In the genomic region with DNA sequence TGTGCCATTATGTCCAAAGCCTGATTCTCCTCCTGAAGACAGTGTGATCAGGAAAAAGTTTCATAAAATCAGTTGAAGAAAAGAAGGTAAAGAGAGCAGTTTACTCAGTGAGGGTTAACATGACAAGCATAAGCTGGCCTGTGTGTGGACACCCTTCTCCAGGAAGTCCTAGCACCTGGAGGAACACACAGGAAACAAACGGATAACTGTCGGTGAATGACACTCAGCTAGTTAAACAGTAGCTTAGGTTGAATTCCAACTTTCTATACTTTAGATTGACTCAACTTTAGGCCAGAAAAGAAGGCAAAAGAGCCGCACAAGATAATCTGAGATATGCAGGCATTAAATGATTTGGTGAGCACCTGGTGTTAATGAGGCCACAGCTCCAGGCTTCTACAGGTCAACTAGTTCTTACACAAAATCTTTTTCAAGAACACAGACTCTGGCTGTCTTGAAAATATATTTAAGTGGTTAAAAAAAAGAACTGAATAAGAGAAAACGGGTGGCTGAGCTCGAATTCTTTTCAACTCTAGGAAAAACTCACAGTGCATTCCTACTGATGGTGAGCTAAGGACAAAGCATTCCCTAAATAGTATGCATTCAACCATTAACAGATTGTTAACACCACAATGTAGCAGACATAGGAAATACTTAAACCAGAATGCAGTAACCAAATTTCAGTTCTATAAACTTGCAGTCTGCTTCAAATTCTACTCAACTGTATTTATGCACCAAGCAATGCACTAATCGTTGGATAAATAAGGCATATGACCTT, we compare ENCODE assay signal across 23 cellular contexts. TPM values are rescaled to one million over a fixed set of nuclear protein-coding genes. Genes with fewer than 3 reads are reported as not detected.
DNase-seq lines count a peak whose midpoint lies in the region; ATAC-seq, FAIRE-seq and TF ChIP-seq lines count a peak whose summit lies in the region.
"Had no signal": no experiment of that assay in that cellular context is flagged by ENCODE, and none has a peak within 500 bp of the region (broad histone marks: within the 10 kb centered on the region; RNA-seq: fewer than 3 reads in every experiment).

No MANE protein-coding gene starts in this region.

- no peaks in the 10 kb centered on the region for H3K36me3 Mint-ChIP-seq in nephron (ENCODE audit: low read depth)
- no peaks in the 10 kb centered on the region for H3K36me3 Mint-ChIP-seq in activated T-helper 17 cell treated with anti-CD3 and anti-CD28 coated beads, Interleukin-2, amount 50 U/mL, for 72 hours (ENCODE audit: low read depth)
- H3K36me3 Mint-ChIP-seq: activated naive CD8-positive, alpha-beta T cell had no signal

- no peak for FAIRE-seq in K562 (lab: Jason Lieb, UNC)
- FAIRE-seq: bronchial epithelial cell, RCC 7860, TTC549 had no signal

- H3K27ac ChIP-seq in K562 (ENCODE audit: extremely low read depth, low read depth, low read length) (no peak overlapping the region), iPS DF 6.9 (ENCODE audit: low read length) (peak overlapping the region; percentile 98), mammary epithelial cell (ENCODE audit: insufficient read depth, low read depth, low read length) (no peak overlapping the region), aorta (ENCODE audit: low read depth in 1 of 2, low read length in 2 of 2) (no peak overlapping the region)
- H3K27ac ChIP-seq: lower lobe of right lung, right atrium auricular region had no signal

- WGBS in K562 (ENCODE audit: insufficient coverage, low coverage, missing lambda C conversion rate): 33% methylated on average over 6 of the region's 6 CpGs
- WGBS in iPS DF 6.9 (ENCODE audit: insufficient coverage, insufficient read length): no CpG with 5 or more reads among the region's 6 CpGs
- WGBS in mammary epithelial cell (ENCODE audit: low coverage, missing lambda C conversion rate): 57% methylated on average over 6 of the region's 6 CpGs
- 18 to 28% methylated on average over 6 of the region's 6 CpGs for WGBS in aorta, 2 donors

- intact Hi-C loops in K562 (cut with micrococcal nuclease): loop anchor here (5.0 to 10.0 kb wide), 3 partner anchors 353 to 533 kb away; no protein-coding TSS in a partner anchor
- intact Hi-C loops in mammary epithelial cell (cut with micrococcal nuclease): loop anchor here (5.0 kb wide), 1 partner anchor 533 kb away; no protein-coding TSS in a partner anchor
- intact Hi-C loops in aorta (cut with DNase I): loop anchor here (5.0 kb wide), 2 partner anchors 178 to 533 kb away; no protein-coding TSS in a partner anchor

- H2AFZ ChIP-seq in K562 (ENCODE audit: low read depth, low read length) (peak overlapping the region; percentile 52; the same call in 1 of the 2 replicates), mammary epithelial cell (ENCODE audit: low read depth, low read length) (no peak overlapping the region)

- no peak overlapping the region for H3K4me3 ChIP-seq in K562
- no peak overlapping the region for H3K4me3 ChIP-seq in iPS DF 6.9 (ENCODE audit: low read length)
- H3K4me3 ChIP-seq in mammary epithelial cell (replicated peaks in 1 of 3; ENCODE audit: insufficient read depth in 1 of 3, low read depth in 2 of 3, low read length in 3 of 3): no peak overlapping the region
- H3K4me3 ChIP-seq in aorta (ENCODE audit: low read length in 2 of 2): no peak overlapping the region
- H3K4me3 ChIP-seq: HAP-1, lower lobe of right lung, right atrium auricular region had no signal

- POLR2A ChIA-PET in K562 (lab: Yijun Ruan, JAX): interaction anchor here (0.5 kb wide), 1 partner anchor 625 kb away, joined by 3 read pairs; no protein-coding TSS in a partner anchor

- no peaks in the 10 kb centered on the region for H3K27me3 Mint-ChIP-seq in nephron (ENCODE audit: low read depth)
- H3K27me3 Mint-ChIP-seq in activated T-helper 17 cell treated with anti-CD3 and anti-CD28 coated beads, Interleukin-2, amount 50 U/mL, for 72 hours: no peaks in the 10 kb centered on the region
- H3K27me3 Mint-ChIP-seq: activated CD4-positive, alpha-beta T cell treated with anti-CD3 and anti-CD28 coated beads, Interleukin-2, amount 10 ng/mL, durations not matched to agents 24 days and 14 days; stimulated activated naive CD8-positive, alpha-beta T cell treated with anti-CD3 and anti-CD28 coated beads, Interleukin-15, amount 100 ng/mL, for 72 hours had no signal

- TF ChIP-seq POLR2A in K562 (conservative IDR thresholded peaks at IDR 0.05): no peak

- H3K79me2 ChIP-seq in K562 (ENCODE audit: control insufficient read depth, insufficient read depth, low read length) (no peaks in the 10 kb centered on the region), mammary epithelial cell (ENCODE audit: insufficient read depth, low read length) (no peaks in the 10 kb centered on the region)

- BruUV-seq in K562 (replicated peaks; lab: Mats Ljungman, UMichigan): no TSS peak
- BruUV-seq in mammary epithelial cell (replicated peaks; lab: Mats Ljungman, UMichigan): no TSS peak

- no peak for ATAC-seq in K562
- ATAC-seq in activated T-helper 17 cell treated with anti-CD3 and anti-CD28 coated beads, Interleukin-2, amount 50 U/mL, for 72 hours (replicated peaks): no peak
- no peak for ATAC-seq in aorta (ENCODE audit: low FRiP score)
- ATAC-seq: activated T-cell treated with anti-CD3 and anti-CD28 coated beads, Interleukin-2, amount 50 U/mL, for 4 hours; stimulated activated naive CD8-positive, alpha-beta T cell treated with anti-CD3 and anti-CD28 coated beads, Interleukin-15, amount 100 ng/mL, for 72 hours had no signal

- DNase-seq in Caki2 (ENCODE audit: low read depth) (peak; percentile 21), K562 (ENCODE audit: extremely low read depth in 1 of 4, low spot score in 3 of 4) (no peak), iPS DF 6.9 (ENCODE audit: low read depth, low spot score) (peak; percentile 41), NK-92 (lab: John Stamatoyannopoulos, UW; ENCODE audit: unreplicated experiment) (no peak), mammary epithelial cell (no peak), aorta (no peak)
- DNase-seq: activated CD4-positive, alpha-beta T cell treated with anti-CD3 and anti-CD28 coated beads, Interleukin-2, amount 10 ng/mL, durations not matched to agents 24 days and 14 days; activated T-cell treated with anti-CD3 and anti-CD28 coated beads, Interleukin-2, amount 50 U/mL, for 4 hours; DND-41; lower lobe of right lung; NCI-H1436; NCI-H774; stimulated activated naive CD8-positive, alpha-beta T cell treated with anti-CD3 and anti-CD28 coated beads, Interleukin-15, amount 100 ng/mL, for 72 hours had no signal

- CTCF ChIA-PET in K562 (lab: Yijun Ruan, JAX; ENCODE audit: low intra/inter-chr PET ratio): no interaction called here
- CTCF ChIA-PET in mammary epithelial cell (lab: Charles Lee; ENCODE audit: low non-redundant PET): no interaction called here

- peak overlapping the region; percentile 82 to 86 (median 83) for H3K27ac Mint-ChIP-seq in nephron
- H3K27ac Mint-ChIP-seq in activated T-helper 17 cell treated with anti-CD3 and anti-CD28 coated beads, Interleukin-2, amount 50 U/mL, for 72 hours: no peak overlapping the region
- H3K27ac Mint-ChIP-seq: activated CD4-positive, alpha-beta T cell treated with anti-CD3 and anti-CD28 coated beads, Interleukin-2, amount 10 ng/mL, durations not matched to agents 24 days and 14 days; activated naive CD8-positive, alpha-beta T cell; stimulated activated naive CD8-positive, alpha-beta T cell treated with anti-CD3 and anti-CD28 coated beads, Interleukin-15, amount 100 ng/mL, for 72 hours had no signal

- no peak overlapping the region for H3K4me3 Mint-ChIP-seq in nephron
- no peak overlapping the region for H3K4me3 Mint-ChIP-seq in activated T-helper 17 cell treated with anti-CD3 and anti-CD28 coated beads, Interleukin-2, amount 50 U/mL, for 72 hours
- H3K4me3 Mint-ChIP-seq: activated CD4-positive, alpha-beta T cell treated with anti-CD3 and anti-CD28 coated beads, Interleukin-2, amount 10 ng/mL, durations not matched to agents 24 days and 14 days; activated naive CD8-positive, alpha-beta T cell; activated T-cell treated with anti-CD3 and anti-CD28 coated beads, Interleukin-2, amount 50 U/mL, for 4 hours; neural crest cell; stimulated activated naive CD8-positive, alpha-beta T cell treated with anti-CD3 and anti-CD28 coated beads, Interleukin-15, amount 100 ng/mL, for 72 hours had no signal

- H3K4me1 Mint-ChIP-seq in nephron: peaks cover 9% of the 10 kb centered on the region
- no peaks in the 10 kb centered on the region for H3K4me1 Mint-ChIP-seq in activated T-helper 17 cell treated with anti-CD3 and anti-CD28 coated beads, Interleukin-2, amount 50 U/mL, for 72 hours
- H3K4me1 Mint-ChIP-seq: activated CD4-positive, alpha-beta T cell treated with anti-CD3 and anti-CD28 coated beads, Interleukin-2, amount 10 ng/mL, durations not matched to agents 24 days and 14 days; neural crest cell; stimulated activated naive CD8-positive, alpha-beta T cell treated with anti-CD3 and anti-CD28 coated beads, Interleukin-15, amount 100 ng/mL, for 72 hours had no signal

- dilution Hi-C loops in mammary epithelial cell (cut with HindIII; ENCODE audit: low sequenced_read_pairs): no loop called here

- TF ChIP-seq EP300 in K562 (IDR thresholded peaks at IDR 0.05; ENCODE audit: low read length): no peak

- no peak overlapping the region for H3K4me2 ChIP-seq in K562 (ENCODE audit: insufficient read depth, low read length)
- no peak overlapping the region for H3K4me2 ChIP-seq in mammary epithelial cell (ENCODE audit: insufficient read depth, low read depth, low read length)

- TF ChIP-seq RAD21 in K562 (CRISPR knock-in tag; conservative IDR thresholded peaks at IDR 0.05 in 1 of 2, IDR thresholded peaks at IDR 0.05 in 1 of 2): no peak

- H3K36me3 ChIP-seq in K562 (ENCODE audit: control insufficient read depth, insufficient read depth, low read length) (no peaks in the 10 kb centered on the region), iPS DF 6.9 (ENCODE audit: control insufficient read depth, insufficient read depth, low read length) (no peaks in the 10 kb centered on the region), mammary epithelial cell (ENCODE audit: insufficient read depth, low read length) (no peaks in the 10 kb centered on the region), aorta (ENCODE audit: control insufficient read depth in 1 of 2, insufficient read depth in 2 of 2, low read length in 1 of 2) (no peaks in the 10 kb centered on the region)
- H3K36me3 ChIP-seq: HAP-1, lower lobe of right lung, right atrium auricular region had no signal

- no peak overlapping the region for H3K9ac ChIP-seq in K562 (ENCODE audit: insufficient read depth in 1 of 2, low read depth in 2 of 2, low read length in 2 of 2)
- no peak overlapping the region for H3K9ac ChIP-seq in mammary epithelial cell (ENCODE audit: insufficient read depth, low read length)

- H4K20me1 ChIP-seq in K562 (replicated peaks; ENCODE audit: control insufficient read depth, insufficient read depth, low read length) (no peaks in the 10 kb centered on the region), mammary epithelial cell (ENCODE audit: insufficient read depth, low read length) (no peaks in the 10 kb centered on the region)

- no peak for TF ChIP-seq CTCF in K562 (IDR thresholded peaks at IDR 0.05 in 2 of 3, conservative IDR thresholded peaks at IDR 0.05 in 1 of 3; ENCODE audit: insufficient read depth in 2 of 3, low read depth in 1 of 3, low read length in 3 of 3)
- TF ChIP-seq CTCF in nephron (IDR thresholded peaks at IDR 0.05; ENCODE audit: unreplicated experiment in 3 of 3): no peak
- no peak for TF ChIP-seq CTCF in mammary epithelial cell (conservative IDR thresholded peaks at IDR 0.05 in 1 of 2, IDR thresholded peaks at IDR 0.05 in 1 of 2; ENCODE audit: extremely low read depth in 1 of 2, insufficient read depth in 1 of 2, low read depth in 1 of 2, low read length in 2 of 2)

- H3K9me3 ChIP-seq in K562 (replicated peaks; ENCODE audit: control insufficient read depth, insufficient read depth, low read depth, low read length) (no peaks in the 10 kb centered on the region; the same call in 1 of the 2 replicates), iPS DF 6.9 (ENCODE audit: control insufficient read depth, insufficient read depth, low read length) (peaks cover 1% of the 10 kb centered on the region; the same call in 1 of the 2 replicates), mammary epithelial cell (replicated peaks; ENCODE audit: insufficient read depth, low read length) (no peaks in the 10 kb centered on the region), aorta (ENCODE audit: control insufficient read depth, low read length) (no peaks in the 10 kb centered on the region)
- H3K9me3 ChIP-seq: HAP-1, lower lobe of right lung, right atrium auricular region had no signal

- peaks cover 0 to 4% of the 10 kb centered on the region in 2 experiments; a peak in 2 of 5 replicates for H3K4me1 ChIP-seq in K562 (replicated peaks in 1 of 2; ENCODE audit: control insufficient read depth in 2 of 2, insufficient read depth in 2 of 2, low read length in 2 of 2)
- peaks cover 3% of the 10 kb centered on the region; the same call in 1 of the 2 replicates for H3K4me1 ChIP-seq in iPS DF 6.9 (ENCODE audit: control insufficient read depth, insufficient read depth, low read length)
- H3K4me1 ChIP-seq in mammary epithelial cell (ENCODE audit: insufficient read depth, low read length): no peaks in the 10 kb centered on the region
- H3K4me1 ChIP-seq in aorta (ENCODE audit: control insufficient read depth in 1 of 2, insufficient read depth in 2 of 2, low read length in 2 of 2): no peaks in the 10 kb centered on the region
- H3K4me1 ChIP-seq: HAP-1, lower lobe of right lung, right atrium auricular region had no signal

- in situ Hi-C loops in Caki2 (cut with HindIII; ENCODE audit: low pct_unique_long_range_greater_than_20kb, low sequenced_read_pairs): no loop called here
- in situ Hi-C loops in K562 (cut with MboI): no loop called here
- in situ Hi-C loops in mammary epithelial cell (cut with MboI; ENCODE audit: low sequenced_read_pairs in 2 of 2): no loop called here

- H3K9me3 Mint-ChIP-seq in nephron: peaks cover 6% of the 10 kb centered on the region
- no peaks in the 10 kb centered on the region for H3K9me3 Mint-ChIP-seq in activated T-helper 17 cell treated with anti-CD3 and anti-CD28 coated beads, Interleukin-2, amount 50 U/mL, for 72 hours
- H3K9me3 Mint-ChIP-seq: activated CD4-positive, alpha-beta T cell treated with anti-CD3 and anti-CD28 coated beads, Interleukin-2, amount 10 ng/mL, durations not matched to agents 24 days and 14 days; activated T-cell treated with anti-CD3 and anti-CD28 coated beads, Interleukin-2, amount 50 U/mL, for 4 hours; stimulated activated naive CD8-positive, alpha-beta T cell treated with anti-CD3 and anti-CD28 coated beads, Interleukin-15, amount 100 ng/mL, for 72 hours had no signal

- H3K9me1 ChIP-seq in K562 (ENCODE audit: control insufficient read depth, insufficient read depth, low read length): no peaks in the 10 kb centered on the region

- H3K27me3 ChIP-seq in K562 (ENCODE audit: control insufficient read depth in 2 of 2, insufficient read depth in 2 of 2, low read length in 2 of 2): no peaks in the 10 kb centered on the region
- no peaks in the 10 kb centered on the region for H3K27me3 ChIP-seq in iPS DF 6.9 (ENCODE audit: control insufficient read depth, insufficient read depth, low read length)
- H3K27me3 ChIP-seq in mammary epithelial cell (ENCODE audit: insufficient read depth, low read length): no peaks in the 10 kb centered on the region
- H3K27me3 ChIP-seq in aorta (ENCODE audit: control insufficient read depth in 1 of 2, insufficient read depth in 2 of 2, low read length in 1 of 2): no peaks in the 10 kb centered on the region
- H3K27me3 ChIP-seq: right atrium auricular region had no signal

RNA-seq across cellular contexts. Expression of gene TSPAN8, which starts 56.9 kb away (rescaled TPM):
- total RNA-seq in Caki2 (2014; rRNA removed; shearing (Covaris generic); ENCODE audit: low replicate concordance): 0.84 TPM in 1 of 2 replicates, not detected in the other
- total RNA-seq in K562 (2011; cell fraction: chromatin; rRNA removed; ENCODE audit: low replicate concordance): not detected in 2 replicates
- total RNA-seq in K562 (2011; cell fraction: nucleolus; rRNA removed): not detected in 2 replicates
- not detected in 2 replicates for total RNA-seq in K562 (2011; cell fraction: nucleoplasm; rRNA removed)
- total RNA-seq in K562 (2014; rRNA removed): not detected in 2 replicates
- total RNA-seq in K562 (2014; rRNA removed; fragmentation: Illumina TruSeq; extraction: Trizol): 0.16 and 0.22 TPM in 2 replicates
- total RNA-seq in K562 (2015; rRNA removed; fragmentation: Illumina TruSeq; extraction: Trizol): 0.25 and 0.41 TPM in 2 replicates
- total RNA-seq in K562 (2021): 0.31 and 0.67 TPM in 2 replicates
- 0.11 TPM in 1 of 2 replicates, not detected in the other for polyA plus RNA-seq in K562 (2011; rRNA removed)
- 0.06 TPM in 1 of 2 replicates, not detected in the other for polyA plus RNA-seq in K562 (2011; cell fraction: cytosol; rRNA removed)
- not detected in 2 replicates for polyA plus RNA-seq in K562 (2011; cell fraction: nucleus; rRNA removed)
- polyA plus RNA-seq in K562 (2012): 0.14 and 0.25 TPM in 2 replicates
- polyA plus RNA-seq in K562 (2014; fragmentation: Illumina TruSeq; extraction: Trizol): 0.21 TPM in 1 of 2 replicates, not detected in the other
- polyA plus RNA-seq in K562 (2014; fragmentation: Nextera tagmentation; extraction: Ambion mirVana): under 1 TPM; 0.55 TPM
- polyA plus RNA-seq in K562 (2014; rRNA removed): not detected in 2 replicates
- not detected in 2 replicates for polyA minus RNA-seq in K562 (2011; rRNA and poly(A)+ RNA removed)
- 1.4 TPM in 1 of 2 replicates, not detected in the other for polyA minus RNA-seq in K562 (2011; cell fraction: cytosol; rRNA and poly(A)+ RNA removed)
- 0.67 TPM in 1 of 2 replicates, not detected in the other for polyA minus RNA-seq in K562 (2011; cell fraction: nucleus; rRNA and poly(A)+ RNA removed)
- total RNA-seq in activated T-helper 17 cell treated with anti-CD3 and anti-CD28 coated beads, Interleukin-2, amount 50 U/mL, for 72 hours: not detected
- total RNA-seq in mammary epithelial cell: not detected
- not detected for polyA plus RNA-seq in mammary epithelial cell
- not detected for polyA minus RNA-seq in mammary epithelial cell
- total RNA-seq in aorta: 1 to 10 TPM; 1.4 to 7.5 TPM
- 100 to 1,000 TPM in 1 of 2 donors, 10 to 100 TPM in 1; 16.2 to 187 TPM for polyA plus RNA-seq in aorta
- total RNA-seq: activated CD4-positive, alpha-beta T cell treated with anti-CD3 and anti-CD28 coated beads, Interleukin-2, amount 10 ng/mL, durations not matched to agents 24 days and 14 days; bronchial epithelial cell; neural crest cell had no signal
- polyA plus RNA-seq: fibroblast of lung had no signal

Comparison
In these comparisons a context has a peak if more than half of its experiments do, and no peak if none do; other contexts are left out.
1. DNase-seq: peak in Caki2 (single experiment) and iPS DF 6.9 (single experiment); none in K562 (0 of 4), NK-92 (single experiment), mammary epithelial cell (single experiment) and aorta (0 of 2).